8 cellular contexts compared by ENCODE assay signal in genomic region chr1:120388597-120389126, GRCh38. TPM values are rescaled to one million over a fixed set of nuclear protein-coding genes. Genes with fewer than 3 reads are reported as not detected.
DNase-seq lines count a peak whose midpoint lies in the region.
"Not testable (repeated sequence)": the region's sequence is repeated elsewhere in the genome, so short reads cannot be mapped to it uniquely, and the experiment has no call there.

No MANE protein-coding gene starts in this region.

- H3K36me3 ChIP-seq in mesenchymal stem cell (ENCODE audit: control insufficient read depth in 1 of 2, insufficient read depth in 2 of 2, low read depth in 1 of 2, low read length in 2 of 2), result not testable (repeated sequence)

- not testable (repeated sequence) for H3K4ac ChIP-seq in mesenchymal stem cell (ENCODE audit: low read depth in 1 of 2, low read length in 2 of 2)

- no CpG with 5 or more reads among the region's 29 CpGs for WGBS in mesenchymal stem cell

- DNase-seq in COLO668 (lab: John Stamatoyannopoulos, UW; ENCODE audit: unreplicated experiment) (peak; percentile 37), LHCN-M2 (ENCODE audit: low read depth) (peak; percentile 71), NCI-H526 treated with DMSO at 0.1 percent for 48 hours (lab: John Stamatoyannopoulos, UW) (peak; percentile 63), astrocyte of the hippocampus (ENCODE audit: low read depth, low spot score) (peak; percentile 57), fibroblast of peridontal ligament (ENCODE audit: extremely low read depth) (peak; percentile 40), mesenchymal stem cell (peak; percentile 49)
- DNase-seq in activated CD4-positive, alpha-beta T cell treated with anti-CD3 and anti-CD28 coated beads for 1 hour, result peak; percentile 12
- peak; percentile 9 to 18 for DNase-seq in stimulated activated CD4-positive, alpha-beta T cell treated with anti-CD3 and anti-CD28 coated beads, Interleukin-2, amount 100 ng/mL, for 24 hours

- not testable (repeated sequence) for H3K9ac ChIP-seq in mesenchymal stem cell (ENCODE audit: low read length)

- H4K8ac ChIP-seq in mesenchymal stem cell (ENCODE audit: low read length), result not testable (repeated sequence)

- not testable (repeated sequence) for H3K27me3 ChIP-seq in mesenchymal stem cell (ENCODE audit: control insufficient read depth in 1 of 2, insufficient read depth in 1 of 2, low read length in 2 of 2)

- not testable (repeated sequence) for H2BK120ac ChIP-seq in mesenchymal stem cell (ENCODE audit: low read depth, low read length)

- not testable (repeated sequence) for H3K27ac ChIP-seq in mesenchymal stem cell (ENCODE audit: low read length, poor library complexity, severe bottlenecking)

- not testable (repeated sequence) for H3K79me1 ChIP-seq in mesenchymal stem cell (replicated peaks; ENCODE audit: low read length, poor library complexity, severe bottlenecking)

- H3K4me2 ChIP-seq in mesenchymal stem cell (ENCODE audit: low read length, poor library complexity, severe bottlenecking), result not testable (repeated sequence)

- not testable (repeated sequence) for H2AK5ac ChIP-seq in mesenchymal stem cell (ENCODE audit: low read length, severe bottlenecking)

- not testable (repeated sequence) for H3K4me3 ChIP-seq in mesenchymal stem cell (ENCODE audit: insufficient read depth in 1 of 2, low read depth in 1 of 2, low read length in 2 of 2)

- H2AFZ ChIP-seq in mesenchymal stem cell (ENCODE audit: low read depth, low read length), result not testable (repeated sequence)

- not testable (repeated sequence) for H4K91ac ChIP-seq in mesenchymal stem cell (ENCODE audit: low read length)

- H3K23ac ChIP-seq in mesenchymal stem cell (ENCODE audit: low read length in 2 of 2), result not testable (repeated sequence)

- H3K4me1 ChIP-seq in mesenchymal stem cell (ENCODE audit: control insufficient read depth, insufficient read depth, low read depth, low read length), result not testable (repeated sequence)

- H2BK12ac ChIP-seq in mesenchymal stem cell (ENCODE audit: low read length in 2 of 2), result not testable (repeated sequence)

- not testable (repeated sequence) for H3K9me3 ChIP-seq in mesenchymal stem cell (ENCODE audit: control insufficient read depth, low read length)

- not testable (repeated sequence) for H2BK15ac ChIP-seq in mesenchymal stem cell (ENCODE audit: low read depth, poor library complexity, severe bottlenecking)

- not testable (repeated sequence) for H3K14ac ChIP-seq in mesenchymal stem cell (ENCODE audit: low read length in 2 of 2)

- not testable (repeated sequence) for H3K18ac ChIP-seq in mesenchymal stem cell (ENCODE audit: low read depth in 1 of 2, low read length in 2 of 2)

- H2BK5ac ChIP-seq in mesenchymal stem cell (ENCODE audit: low read depth, low read length, poor library complexity, severe bottlenecking), result not testable (repeated sequence)

RNA-seq across cellular contexts. Expression of gene NBPF8, which starts 26.2 kb away (rescaled TPM):
- 17.7 and 20.2 TPM in 2 replicates for total RNA-seq in LHCN-M2 (2014; rRNA removed)
- polyA plus RNA-seq in LHCN-M2 (2012), result 5.3 TPM
- polyA plus RNA-seq in mesenchymal stem cell (2013, experiment 1 of 2), result 10.9 TPM
- polyA plus RNA-seq in mesenchymal stem cell (2013, experiment 2 of 2), result 10.3 TPM

Comparison
In these comparisons a context has a peak if more than half of its experiments do, and no peak if none do; other contexts are left out.
1. DNase-seq: peak in every context shown above with its lines; median percentile 71 in LHCN-M2; 63 in NCI-H526 treated with DMSO at 0.1 percent for 48 hours; 57 in astrocyte of the hippocampus; 49 in mesenchymal stem cell; 40 in fibroblast of peridontal ligament; 37 in COLO668; 14 in stimulated activated CD4-positive, alpha-beta T cell treated with anti-CD3 and anti-CD28 coated beads, Interleukin-2, amount 100 ng/mL, for 24 hours; 12 in activated CD4-positive, alpha-beta T cell treated with anti-CD3 and anti-CD28 coated beads for 1 hour.